ENCODE assay signal across 24 cellular contexts in the genomic region with DNA sequence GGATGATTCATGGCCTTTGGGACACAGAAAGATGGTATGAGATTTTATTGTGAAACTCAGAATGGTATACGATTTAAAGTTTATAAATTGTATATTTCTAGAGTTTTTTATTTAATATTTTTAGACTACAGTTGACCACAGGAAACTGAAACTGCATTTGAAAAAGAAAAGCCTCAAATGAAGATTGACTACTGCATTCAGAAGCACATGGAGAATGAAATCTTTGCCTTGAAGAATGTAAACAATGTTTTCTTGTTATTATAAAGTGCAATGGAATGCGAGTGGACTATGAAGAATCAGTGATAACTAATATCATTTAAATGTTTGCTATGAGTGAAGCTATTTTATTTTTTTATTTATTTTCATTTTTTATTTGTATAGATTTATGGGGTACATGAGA.
"Had no signal": no experiment of that assay in that cellular context is flagged by ENCODE, and none has a peak within 500 bp of the region (broad histone marks: within the 10 kb centered on the region; RNA-seq: fewer than 3 reads in every experiment).

No MANE protein-coding gene starts in this region.

- DNase-seq: colonic mucosa; effector CD4-positive, alpha-beta T cell; endodermal cell; erythroblast; heart left ventricle; hippocampal formation; kidney glomerular epithelial cell; mammary epithelial cell; natural killer cell; occipital lobe; pancreas; right cardiac atrium; small intestine; stimulated activated CD4-positive, alpha-beta T cell treated with anti-CD3 and anti-CD28 coated beads, Interleukin-12 subunit alpha, Interleukin-12 subunit beta, amount 100 ng/mL, for 4 hours; stimulated activated naive CD4-positive, alpha-beta T cell; stomach; substantia nigra; transverse colon had no signal

- H3K4me3 Mint-ChIP-seq: endodermal cell, natural killer cell had no signal

- H3K4me1 ChIP-seq: colonic mucosa, heart left ventricle, stomach, transverse colon had no signal

- H3K9me3 ChIP-seq: colonic mucosa, pancreas, thoracic aorta, transverse colon had no signal

- H3K4me3 ChIP-seq: colonic mucosa, heart left ventricle, pancreas, stomach, thoracic aorta, transverse colon had no signal

- H3K36me3 ChIP-seq: colonic mucosa, heart left ventricle, pancreas, stomach, thoracic aorta, transverse colon had no signal

- H3K27me3 Mint-ChIP-seq: progenitor cell of endocrine pancreas had no signal

- H3K27ac Mint-ChIP-seq: endodermal cell, natural killer cell, progenitor cell of endocrine pancreas had no signal

- H3K4me1 Mint-ChIP-seq: natural killer cell had no signal

- FAIRE-seq: endothelial cell of umbilical vein, frontal cortex, islet of Langerhans, pancreas, small intestine had no signal

- H3K27me3 ChIP-seq: colonic mucosa, heart left ventricle, pancreas, stomach, transverse colon had no signal

- H3K27ac ChIP-seq: colonic mucosa, heart left ventricle, pancreas, stomach, thoracic aorta, transverse colon had no signal

- ATAC-seq: heart left ventricle, left lobe of liver, natural killer cell, pancreas, right cardiac atrium had no signal

- H3K9me3 Mint-ChIP-seq: endodermal cell had no signal
